Comparison of ENCODE assay signal across 32 cellular contexts in genomic region chr3:150352931-150353330, GRCh38.
"Had no signal": no experiment of that assay in that cellular context is flagged by ENCODE, and none has a peak within 500 bp of the region (broad histone marks: within the 10 kb centered on the region; RNA-seq: fewer than 3 reads in every experiment).

No MANE protein-coding gene starts in this region.

- H3K36me3 ChIP-seq: ascending aorta, cardiac muscle cell, MG63 had no signal

- H3K27me3 ChIP-seq: ascending aorta, cardiac muscle cell, MG63 had no signal

- H3K4me3 Mint-ChIP-seq: activated CD4-positive, alpha-beta T cell treated with anti-CD3 and anti-CD28 coated beads for 36 hours; activated CD4-positive, alpha-beta T cell treated with anti-CD3 and anti-CD28 coated beads, Interleukin-2, amount 10 ng/mL, durations not matched to agents 7 days and 5 days; activated naive CD4-positive, alpha-beta T cell treated with anti-CD3 and anti-CD28 coated beads for 36 hours; activated naive CD8-positive, alpha-beta T cell; activated naive CD8-positive, alpha-beta T cell treated with anti-CD3 and anti-CD28 coated beads, Interleukin-2, amount 50 U/mL, for 24 hours; activated T-cell treated with anti-CD3 and anti-CD28 coated beads, Interleukin-2, amount 50 U/mL, for 4 hours; activated T-helper 1 cell treated with anti-CD3 and anti-CD28 coated beads, Interleukin-12 subunit alpha, Interleukin-12 subunit beta, Interleukin-2, Interleukin-4 antibody, amounts not matched to agents 30 ng/mL and 10 ng/mL and 1 ng/mL, durations not matched to agents 14 hours and 24 hours and 36 hours; central memory CD8-positive, alpha-beta T cell; T-helper 1 cell treated with Interleukin-12 subunit alpha and Interleukin-12 subunit beta and Interleukin-4 antibody, amounts not matched to agents 30 μg/mL and 1 μg/mL, for 36 hours; T-helper 2 cell treated with Interferon-gamma antibody and Interleukin-4, amounts not matched to agents 5 μg/mL and 100 μg/mL, for 36 hours; WTC11 had no signal

- H3K4me1 Mint-ChIP-seq: activated CD4-positive, alpha-beta T cell treated with anti-CD3 and anti-CD28 coated beads, Interleukin-2, amount 10 ng/mL, durations not matched to agents 7 days and 5 days; central memory CD8-positive, alpha-beta T cell had no signal

- H3K4me3 ChIP-seq: ascending aorta, cardiac muscle cell, MG63 had no signal

- DNase-seq: activated CD4-positive, alpha-beta T cell treated with anti-CD3 and anti-CD28 coated beads for 36 hours; activated CD4-positive, alpha-beta T cell treated with anti-CD3 and anti-CD28 coated beads, Interleukin-2, amount 10 ng/mL, durations not matched to agents 7 days and 5 days; activated CD4-positive, alpha-beta T cell treated with anti-CD3 and anti-CD28 coated beads, Interleukin-2, amount 50 U/mL, for 48 hours; activated CD8-positive, alpha-beta memory T cell treated with anti-CD3 and anti-CD28 coated beads, Interleukin-2, amount 50 U/mL, for 4 hours; activated gamma-delta T cell treated with Interleukin-2 at 50 U/mL for 16 hours; activated naive CD4-positive, alpha-beta T cell treated with anti-CD3 and anti-CD28 coated beads for 36 hours; activated naive CD8-positive, alpha-beta T cell treated with anti-CD3 and anti-CD28 coated beads, Interleukin-2, amount 50 U/mL, for 24 hours; activated T-cell treated with anti-CD3 and anti-CD28 coated beads for 4 hours; activated T-cell treated with anti-CD3 and anti-CD28 coated beads, Interleukin-2, amount 50 U/mL, for 4 hours; amygdala; Kasumi-1; KG1; MG63; NCI-H1048; NCI-H1105 treated with DMSO at 0.1 percent for 48 hours; NCI-H1436; NCI-H1694 treated with DMSO at 0.1 percent for 48 hours; NCI-H2029; NCI-H345; NCI-H526; NCI-H748 treated with DMSO at 0.1 percent for 48 hours; Right ventricle myocardium superior had no signal

- H3K27me3 Mint-ChIP-seq: activated naive CD8-positive, alpha-beta T cell treated with anti-CD3 and anti-CD28 coated beads, Interleukin-2, amount 50 U/mL, for 24 hours had no signal

- H3K36me3 Mint-ChIP-seq: activated naive CD8-positive, alpha-beta T cell; WTC11 had no signal

- H3K9me3 ChIP-seq: ascending aorta, MG63 had no signal

- H3K9me3 Mint-ChIP-seq: activated CD4-positive, alpha-beta T cell treated with anti-CD3 and anti-CD28 coated beads, Interleukin-2, amount 10 ng/mL, durations not matched to agents 7 days and 5 days; activated naive CD4-positive, alpha-beta T cell treated with anti-CD3 and anti-CD28 coated beads for 36 hours; activated naive CD8-positive, alpha-beta T cell treated with anti-CD3 and anti-CD28 coated beads, Interleukin-2, amount 50 U/mL, for 24 hours; activated T-cell treated with anti-CD3 and anti-CD28 coated beads, Interleukin-2, amount 50 U/mL, for 4 hours; activated T-helper 1 cell treated with anti-CD3 and anti-CD28 coated beads, Interleukin-12 subunit alpha, Interleukin-12 subunit beta, Interleukin-2, Interleukin-4 antibody, amounts not matched to agents 30 ng/mL and 10 ng/mL and 1 ng/mL, durations not matched to agents 14 hours and 24 hours and 36 hours; central memory CD8-positive, alpha-beta T cell; T-helper 1 cell treated with Interleukin-12 subunit alpha and Interleukin-12 subunit beta and Interleukin-4 antibody, amounts not matched to agents 30 μg/mL and 1 μg/mL, for 36 hours; T-helper 2 cell treated with Interferon-gamma antibody and Interleukin-4, amounts not matched to agents 5 μg/mL and 100 μg/mL, for 36 hours; WTC11 had no signal

- H3K27ac Mint-ChIP-seq: activated CD4-positive, alpha-beta T cell treated with anti-CD3 and anti-CD28 coated beads for 36 hours; activated CD4-positive, alpha-beta T cell treated with anti-CD3 and anti-CD28 coated beads, Interleukin-2, amount 10 ng/mL, durations not matched to agents 7 days and 5 days; activated naive CD4-positive, alpha-beta T cell treated with anti-CD3 and anti-CD28 coated beads for 36 hours; activated naive CD8-positive, alpha-beta T cell; activated naive CD8-positive, alpha-beta T cell treated with anti-CD3 and anti-CD28 coated beads, Interleukin-2, amount 50 U/mL, for 24 hours; activated T-helper 1 cell treated with anti-CD3 and anti-CD28 coated beads, Interleukin-12 subunit alpha, Interleukin-12 subunit beta, Interleukin-2, Interleukin-4 antibody, amounts not matched to agents 30 ng/mL and 10 ng/mL and 1 ng/mL, durations not matched to agents 14 hours and 24 hours and 36 hours; T-helper 1 cell treated with Interleukin-12 subunit alpha and Interleukin-12 subunit beta and Interleukin-4 antibody, amounts not matched to agents 30 μg/mL and 1 μg/mL, for 36 hours; T-helper 2 cell treated with Interferon-gamma antibody and Interleukin-4, amounts not matched to agents 5 μg/mL and 100 μg/mL, for 36 hours; WTC11 had no signal

- ATAC-seq: activated CD4-positive, alpha-beta T cell treated with anti-CD3 and anti-CD28 coated beads for 36 hours; activated CD4-positive, CD25-positive, alpha-beta regulatory T cell treated with anti-CD3 and anti-CD28 coated beads, Interleukin-2, amount 50 U/mL, for 24 hours; activated naive CD8-positive, alpha-beta T cell treated with anti-CD3 and anti-CD28 coated beads, Interleukin-2, amount 50 U/mL, for 24 hours; activated T-cell treated with anti-CD3 and anti-CD28 coated beads, Interleukin-2, amount 50 U/mL, for 4 hours; WTC11 had no signal

- H3K27ac ChIP-seq: ascending aorta, cardiac muscle cell, RWPE1 had no signal
